Comparison of ENCODE assay signal across 2 cellular contexts in the genomic region with DNA sequence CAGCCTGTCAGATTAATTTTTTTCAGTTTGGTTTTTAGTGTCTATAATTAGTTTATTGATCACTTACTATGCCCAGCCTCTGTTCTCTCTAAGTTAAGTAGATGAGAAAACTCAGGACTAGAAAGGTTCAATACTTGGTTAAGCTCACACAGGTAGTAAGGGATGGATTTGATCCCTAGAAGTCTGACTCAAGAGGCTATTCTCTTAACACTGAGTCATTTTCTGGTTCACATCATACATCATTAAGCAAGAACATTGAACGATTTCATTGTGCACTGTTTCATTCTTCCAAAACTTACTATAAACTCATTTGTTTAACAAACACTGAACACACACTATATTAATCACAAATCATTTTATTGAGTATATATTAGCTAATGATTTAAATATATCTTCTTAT.
TF ChIP-seq lines count a peak whose summit lies in the region.

No MANE protein-coding gene starts in this region.

TF ChIP-seq in SK-N-SH, 30 proteins besides CTCF, POLR2A, EP300 and RAD21 (continued from another document):
- TF ChIP-seq TEAD4 (IDR thresholded peaks at IDR 0.05; ENCODE audit: borderline replicate concordance, insufficient read depth), result no peak
- TF ChIP-seq MXI1 (IDR thresholded peaks at IDR 0.05; ENCODE audit: low read depth, low read length), result no peak
- TF ChIP-seq RCOR1 (IDR thresholded peaks at IDR 0.05; ENCODE audit: low read length), result no peak
- TF ChIP-seq TCF12 (IDR thresholded peaks at IDR 0.05), result no peak
- no peak for TF ChIP-seq USF1 (IDR thresholded peaks at IDR 0.05; ENCODE audit: borderline replicate concordance, low read depth)
- TF ChIP-seq USF2 (IDR thresholded peaks at IDR 0.05; ENCODE audit: borderline replicate concordance, low read depth, low read length), result no peak
- TF ChIP-seq ELF1 (IDR thresholded peaks at IDR 0.05), result no peak
- TF ChIP-seq FOXM1 (IDR thresholded peaks at IDR 0.05; ENCODE audit: low read depth), result no peak
- TF ChIP-seq SMC3 (IDR thresholded peaks at IDR 0.05; ENCODE audit: low read depth, low read length), result no peak
- TF ChIP-seq NFIC (IDR thresholded peaks at IDR 0.05; ENCODE audit: borderline replicate concordance), result no peak
- TF ChIP-seq SIN3A (IDR thresholded peaks at IDR 0.05; ENCODE audit: borderline replicate concordance, low read depth, low read length), result no peak
- TF ChIP-seq FOXJ3 (CRISPR knock-in tag; IDR thresholded peaks at IDR 0.05), result no peak
- TF ChIP-seq MAX (IDR thresholded peaks at IDR 0.05; ENCODE audit: low read depth), result no peak

TF ChIP-seq in SK-N-SH treated with all-trans-retinoic acid at 6 μM for 48 hours, 23 proteins besides CTCF, POLR2A, EP300 and RAD21 (continued from another document):
- TF ChIP-seq POU6F1 (CRISPR knock-in tag; IDR thresholded peaks at IDR 0.05; ENCODE audit: borderline replicate concordance, low read depth), result no peak
- no peak for TF ChIP-seq SNAI2 (CRISPR knock-in tag; IDR thresholded peaks at IDR 0.05)
- no peak for TF ChIP-seq GLIS3 (CRISPR knock-in tag; IDR thresholded peaks at IDR 0.05)
- TF ChIP-seq ARNTL (CRISPR knock-in tag; IDR thresholded peaks at IDR 0.05; ENCODE audit: borderline replicate concordance, low read depth), result no peak
- TF ChIP-seq PATZ1 (CRISPR knock-in tag; IDR thresholded peaks at IDR 0.05; ENCODE audit: borderline replicate concordance), result no peak
- no peak for TF ChIP-seq ESRRG (CRISPR knock-in tag; IDR thresholded peaks at IDR 0.05)
- TF ChIP-seq, protein P1, sequence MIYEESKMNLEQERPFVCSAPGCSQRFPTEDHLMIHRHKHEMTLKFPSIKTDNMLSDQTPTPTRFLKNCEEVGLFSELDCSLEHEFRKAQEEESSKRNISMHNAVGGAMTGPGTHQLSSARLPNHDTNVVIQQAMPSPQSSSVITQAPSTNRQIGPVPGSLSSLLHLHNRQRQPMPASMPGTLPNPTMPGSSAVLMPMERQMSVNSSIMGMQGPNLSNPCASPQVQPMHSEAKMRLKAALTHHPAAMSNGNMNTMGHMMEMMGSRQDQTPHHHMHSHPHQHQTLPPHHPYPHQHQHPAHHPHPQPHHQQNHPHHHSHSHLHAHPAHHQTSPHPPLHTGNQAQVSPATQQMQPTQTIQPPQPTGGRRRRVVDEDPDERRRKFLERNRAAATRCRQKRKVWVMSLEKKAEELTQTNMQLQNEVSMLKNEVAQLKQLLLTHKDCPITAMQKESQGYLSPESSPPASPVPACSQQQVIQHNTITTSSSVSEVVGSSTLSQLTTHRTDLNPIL (CRISPR knock-in tag; IDR thresholded peaks at IDR 0.05; ENCODE audit: low read depth), result no peak
- TF ChIP-seq BACH2 (CRISPR knock-in tag; IDR thresholded peaks at IDR 0.05; ENCODE audit: borderline replicate concordance), result no peak
- no peak for TF ChIP-seq CSDC2 (CRISPR knock-in tag; IDR thresholded peaks at IDR 0.05)
- no peak for TF ChIP-seq RARB (CRISPR knock-in tag; IDR thresholded peaks at IDR 0.05)
